Comparison of ENCODE assay signal across 8 cellular contexts in genomic region chr15:70762469-70763119, GRCh38. TPM values are rescaled to one million over a fixed set of nuclear protein-coding genes. Genes with fewer than 3 reads are reported as not detected.
A peak's percentile ranks its signal among the peaks of the same experiment; 100 is the strongest.
DNase-seq lines count a peak whose midpoint lies in the region; ATAC-seq and TF ChIP-seq lines count a peak whose summit lies in the region.

No MANE protein-coding gene starts in this region.

- peak; percentile 10 for ATAC-seq in CD4-positive, alpha-beta T cell (ENCODE audit: poor library complexity)
- peak; percentile 50 for ATAC-seq in stimulated activated naive CD8-positive, alpha-beta T cell treated with anti-CD3 and anti-CD28 coated beads, Interleukin-15, amount 100 ng/mL, for 72 hours

- POLR2A ChIA-PET in CD4-positive, alpha-beta T cell (lab: Charles Lee): interaction anchor here (1.0 kb wide), 1 partner anchor 230 kb away, joined by 3 read pairs; no protein-coding TSS in a partner anchor
- POLR2A ChIA-PET in MCF 10A (lab: Yijun Ruan, JAX): interaction anchor here (1.0 to 1.9 kb wide), 5 partner anchors 8 to 43 kb away, joined by 6 to 29 read pairs (median 8); no protein-coding TSS in a partner anchor

- peak overlapping the region; percentile 82 for H3K4me3 Mint-ChIP-seq in CD4-positive, alpha-beta T cell
- peak overlapping the region; percentile 93 for H3K4me3 Mint-ChIP-seq in MCF 10A (ENCODE audit: unreplicated experiment)
- peak overlapping the region; percentile 81 to 97 for H3K4me3 Mint-ChIP-seq in stimulated activated naive CD8-positive, alpha-beta T cell treated with anti-CD3 and anti-CD28 coated beads, Interleukin-15, amount 100 ng/mL, for 72 hours

- no peaks in the 10 kb centered on the region for H3K9me3 Mint-ChIP-seq in CD4-positive, alpha-beta T cell
- H3K9me3 Mint-ChIP-seq in MCF 10A (ENCODE audit: unreplicated experiment): no peaks in the 10 kb centered on the region
- H3K9me3 Mint-ChIP-seq in stimulated activated naive CD8-positive, alpha-beta T cell treated with anti-CD3 and anti-CD28 coated beads, Interleukin-15, amount 100 ng/mL, for 72 hours: no peaks in the 10 kb centered on the region

- intact Hi-C loops in CD4-positive, alpha-beta T cell (cut with DNase I, micrococcal nuclease): no loop called here
- intact Hi-C loops in MCF 10A (cut with micrococcal nuclease): loop anchor here (1.0 to 5.0 kb wide), 2 partner anchors 35 to 50 kb away; no protein-coding TSS in a partner anchor

- H3K36me3 ChIP-seq in Peyer's patch: no peaks in the 10 kb centered on the region

- TF ChIP-seq CTCF in CD4-positive, alpha-beta T cell (IDR thresholded peaks at IDR 0.05): no peak
- TF ChIP-seq CTCF in Peyer's patch (IDR thresholded peaks at IDR 0.05) (no peak), MCF 10A (IDR thresholded peaks at IDR 0.05; ENCODE audit: unreplicated experiment) (no peak)

- H3K27ac ChIP-seq in CD4-positive, alpha-beta T cell (ENCODE audit: low read depth, low read length): no peak overlapping the region
- H3K27ac ChIP-seq in Peyer's patch: peak overlapping the region; percentile 66 to 98 (median 90)

- H3K4me1 Mint-ChIP-seq in CD4-positive, alpha-beta T cell (ENCODE audit: low read depth): peaks cover 20% of the 10 kb centered on the region
- H3K4me1 Mint-ChIP-seq in MCF 10A (ENCODE audit: insufficient read depth, unreplicated experiment): peaks cover 20% of the 10 kb centered on the region
- H3K4me1 Mint-ChIP-seq in stimulated activated naive CD8-positive, alpha-beta T cell treated with anti-CD3 and anti-CD28 coated beads, Interleukin-15, amount 100 ng/mL, for 72 hours: peaks cover 19% of the 10 kb centered on the region

- BruUV-seq in MCF 10A (replicated peaks; lab: Mats Ljungman, UMichigan): no TSS peak

- CTCF ChIA-PET in CD4-positive, alpha-beta T cell (lab: Charles Lee): no interaction called here
- CTCF ChIA-PET in MCF 10A (lab: Yijun Ruan, JAX): interaction anchor here (0.6 kb wide), 1 partner anchor 1038 kb away, joined by 3 read pairs; no protein-coding TSS in a partner anchor

- H3K4me1 ChIP-seq in Peyer's patch: peaks cover 0 to 9% (median 0%) of the 10 kb centered on the region in 4 donors

- TF ChIP-seq POLR2A in Peyer's patch (IDR thresholded peaks at IDR 0.05): peak; percentile 21 to 43

- H3K9me3 ChIP-seq in CD4-positive, alpha-beta T cell (ENCODE audit: control insufficient read depth, low read length): no peaks in the 10 kb centered on the region
- no peaks in the 10 kb centered on the region for H3K9me3 ChIP-seq in Peyer's patch

- H3K27ac Mint-ChIP-seq in CD4-positive, alpha-beta T cell: no peak overlapping the region
- peak overlapping the region; percentile 85 for H3K27ac Mint-ChIP-seq in MCF 10A (ENCODE audit: low read depth, unreplicated experiment)
- peak overlapping the region in 1 of 2 donors; percentile 19 for H3K27ac Mint-ChIP-seq in stimulated activated naive CD8-positive, alpha-beta T cell treated with anti-CD3 and anti-CD28 coated beads, Interleukin-15, amount 100 ng/mL, for 72 hours

- DNase-seq in CD4-positive, alpha-beta T cell: peak in 2 of 10 experiments; percentile 4 to 33
- DNase-seq in H4 (ENCODE audit: low spot score) (peak; percentile 44), Peyer's patch (peak in 2 of 3 donors; percentile 64 to 79), MCF 10A (ENCODE audit: unreplicated experiment) (peak; percentile 75), kidney tubule cell (ENCODE audit: low spot score) (peak; percentile 53), T1000 (lab: John Stamatoyannopoulos, UW) (no peak), HUDEP-2 (lab: John Stamatoyannopoulos, UW; ENCODE audit: unreplicated experiment in 76 of 76) (no peak)
- DNase-seq in stimulated activated naive CD8-positive, alpha-beta T cell treated with anti-CD3 and anti-CD28 coated beads, Interleukin-15, amount 100 ng/mL, for 72 hours: peak; percentile 8 to 9

- H3K27me3 Mint-ChIP-seq in CD4-positive, alpha-beta T cell: peaks cover 65% of the 10 kb centered on the region
- H3K27me3 Mint-ChIP-seq in MCF 10A (ENCODE audit: insufficient read depth, unreplicated experiment): no peaks in the 10 kb centered on the region
- H3K27me3 Mint-ChIP-seq in stimulated activated naive CD8-positive, alpha-beta T cell treated with anti-CD3 and anti-CD28 coated beads, Interleukin-15, amount 100 ng/mL, for 72 hours: peaks cover 60% of the 10 kb centered on the region

- H3K36me3 Mint-ChIP-seq in CD4-positive, alpha-beta T cell (ENCODE audit: low read depth): no peaks in the 10 kb centered on the region
- H3K36me3 Mint-ChIP-seq in MCF 10A (ENCODE audit: insufficient read depth, unreplicated experiment): no peaks in the 10 kb centered on the region

- H3K27me3 ChIP-seq in CD4-positive, alpha-beta T cell (ENCODE audit: control insufficient read depth, insufficient read depth, low read length): peaks cover 71% of the 10 kb centered on the region
- H3K27me3 ChIP-seq in Peyer's patch: no peaks in the 10 kb centered on the region

- peak overlapping the region; percentile 58 to 92 (median 70) for H3K4me3 ChIP-seq in Peyer's patch

RNA-seq across cellular contexts. Expression of gene UACA, which starts 0.8 kb away (rescaled TPM):
- 1 to 10 TPM; 1.1 to 1.5 TPM for total RNA-seq in CD4-positive, alpha-beta T cell
- total RNA-seq in H4 (2014; rRNA removed; shearing (Covaris generic)): 6.4 and 9.0 TPM in 2 replicates
- total RNA-seq in Peyer's patch (10 to 100 TPM; 41.8 to 59.1 (median 46.9) TPM), MCF 10A (2022) (32.6 and 37.0 TPM in 2 replicates)

Comparison
In these comparisons a context has a peak if more than half of its experiments do, and no peak if none do; other contexts are left out.
1. DNase-seq: peak in H4 (single experiment), Peyer's patch (2 of 3), MCF 10A (single experiment), kidney tubule cell (single experiment) and stimulated activated naive CD8-positive, alpha-beta T cell treated with anti-CD3 and anti-CD28 coated beads, Interleukin-15, amount 100 ng/mL, for 72 hours (2 of 2); none in T1000 (single experiment) and HUDEP-2 (0 of 76).
2. Peak in every context shown above with its lines, with median percentiles within 50 percentile points of each other: H3K4me3 Mint-ChIP-seq.